Comparison of ENCODE assay signal across 11 cellular contexts in genomic region chr3:33884204-33884561, GRCh38.
DNase-seq lines count a peak whose midpoint lies in the region; ATAC-seq and TF ChIP-seq lines count a peak whose summit lies in the region.
"Had no signal": no experiment of that assay in that cellular context is flagged by ENCODE, and none has a peak within 500 bp of the region (broad histone marks: within the 10 kb centered on the region; RNA-seq: fewer than 3 reads in every experiment).

No MANE protein-coding gene starts in this region.

- no peaks in the 10 kb centered on the region for H3K4me1 Mint-ChIP-seq in stimulated activated memory B cell treated with anti-CD40 and anti-IgM and Interleukin-4, amounts not matched to agents 10 μg/mL and 1 μg/mL and 100 μg/mL, for 72 hours

- peak; percentile 83 for ATAC-seq in Right ventricle myocardium superior (ENCODE audit: poor library complexity)
- peak in 7 of 8 donors; percentile 64 to 80 (median 73) for ATAC-seq in heart right ventricle
- no peak for ATAC-seq in stimulated activated memory B cell treated with anti-CD40 and anti-IgM and Interleukin-4, amounts not matched to agents 10 μg/mL and 1 μg/mL and 100 μg/mL, for 72 hours

- H3K27ac Mint-ChIP-seq in stimulated activated memory B cell treated with anti-CD40 and anti-IgM and Interleukin-4, amounts not matched to agents 10 μg/mL and 1 μg/mL and 100 μg/mL, for 72 hours, result no peak overlapping the region

- TF ChIP-seq CTCF in right atrium auricular region (IDR thresholded peaks at IDR 0.05), result peak in 1 of 2 donors; percentile 40
- peak in 6 of 9 donors; percentile 22 to 48 (median 34) for TF ChIP-seq CTCF in heart right ventricle (IDR thresholded peaks at IDR 0.05)
- TF ChIP-seq CTCF in vagina (IDR thresholded peaks at IDR 0.05), result peak in 2 of 3 experiments; percentile 5 to 29

- no peak for DNase-seq in Right ventricle myocardium superior
- no peak for DNase-seq in right atrium auricular region (ENCODE audit: low spot score)
- DNase-seq in RPMI7951 (ENCODE audit: low read depth), result peak; percentile 55
- DNase-seq in heart right ventricle, result no peak
- no peak for DNase-seq in vagina (ENCODE audit: extremely low spot score in 2 of 2)
- no peak for DNase-seq in AG08395 (ENCODE audit: low spot score)
- no peak for DNase-seq in posterior vena cava (ENCODE audit: low spot score)
- DNase-seq: DMS 273 treated with DMSO at 0.1 percent for 48 hours, lower lobe of right lung had no signal

- no peaks in the 10 kb centered on the region for H3K9me3 ChIP-seq in right atrium auricular region
- H3K9me3 ChIP-seq in heart right ventricle, result no peaks in the 10 kb centered on the region
- H3K9me3 ChIP-seq in vagina, result no peaks in the 10 kb centered on the region
- H3K9me3 ChIP-seq: lower lobe of right lung, SJSA1 had no signal

- no peaks in the 10 kb centered on the region for H3K36me3 ChIP-seq in right atrium auricular region
- no peaks in the 10 kb centered on the region for H3K36me3 ChIP-seq in heart right ventricle
- H3K36me3 ChIP-seq in vagina, result no peaks in the 10 kb centered on the region
- H3K36me3 ChIP-seq: lower lobe of right lung, SJSA1 had no signal

- H3K27me3 ChIP-seq in right atrium auricular region (no peaks in the 10 kb centered on the region), heart right ventricle (no peaks in the 10 kb centered on the region), vagina (no peaks in the 10 kb centered on the region)
- H3K27me3 ChIP-seq: SJSA1 had no signal

- peaks cover 0 to 7% of the 10 kb centered on the region in 2 donors for H3K4me1 ChIP-seq in right atrium auricular region
- H3K4me1 ChIP-seq in heart right ventricle, result peaks cover 0 to 12% (median 6%) of the 10 kb centered on the region in 9 donors
- peaks cover 6% of the 10 kb centered on the region for H3K4me1 ChIP-seq in vagina
- H3K4me1 ChIP-seq: SJSA1 had no signal

- intact Hi-C loops in Right ventricle myocardium superior (cut with DNase I) (loop anchor here (5.0 kb wide), 1 partner anchor 798 kb away; no protein-coding TSS in a partner anchor), heart right ventricle (cut with DNase I) (loop anchor here in 4 of 10 donors (2.0 to 10.0 kb wide), 3 partner anchors 798 to 801 kb away; no protein-coding TSS in a partner anchor), vagina (cut with DNase I) (no loop called here), posterior vena cava (cut with DNase I) (no loop called here)

- H3K9me3 Mint-ChIP-seq in stimulated activated memory B cell treated with anti-CD40 and anti-IgM and Interleukin-4, amounts not matched to agents 10 μg/mL and 1 μg/mL and 100 μg/mL, for 72 hours, result no peaks in the 10 kb centered on the region

- no peak for TF ChIP-seq POLR2A in vagina (IDR thresholded peaks at IDR 0.05)

- H3K27ac ChIP-seq in right atrium auricular region (no peak overlapping the region), heart right ventricle (no peak overlapping the region), vagina (no peak overlapping the region)
- H3K27ac ChIP-seq: lower lobe of right lung, SJSA1 had no signal

- no peaks in the 10 kb centered on the region for H3K36me3 Mint-ChIP-seq in stimulated activated memory B cell treated with anti-CD40 and anti-IgM and Interleukin-4, amounts not matched to agents 10 μg/mL and 1 μg/mL and 100 μg/mL, for 72 hours

- no peak overlapping the region for H3K4me3 Mint-ChIP-seq in stimulated activated memory B cell treated with anti-CD40 and anti-IgM and Interleukin-4, amounts not matched to agents 10 μg/mL and 1 μg/mL and 100 μg/mL, for 72 hours

- H3K4me3 ChIP-seq in right atrium auricular region (peak overlapping the region in 1 of 2 donors; percentile 34), heart right ventricle (peak overlapping the region in 5 of 10 donors; percentile 6 to 27 (median 20)), vagina (no peak overlapping the region)
- H3K4me3 ChIP-seq: lower lobe of right lung, SJSA1 had no signal

- WGBS in heart right ventricle, 2 donors, result 26 to 35% methylated on average over 9 of the region's 9 CpGs

- no peaks in the 10 kb centered on the region for H3K27me3 Mint-ChIP-seq in stimulated activated memory B cell treated with anti-CD40 and anti-IgM and Interleukin-4, amounts not matched to agents 10 μg/mL and 1 μg/mL and 100 μg/mL, for 72 hours
